Comparison of ENCODE assay signal across 8 cellular contexts in genomic region chr3:33718595-33718907, GRCh38. TPM values are rescaled to one million over a fixed set of nuclear protein-coding genes. Genes with fewer than 3 reads are reported as not detected.
A peak's percentile ranks its signal among the peaks of the same experiment; 100 is the strongest.
DNase-seq lines count a peak whose midpoint lies in the region; ATAC-seq lines count a peak whose summit lies in the region.

No MANE protein-coding gene starts in this region.

- no peaks in the 10 kb centered on the region for H3K9me3 ChIP-seq in iPS DF 6.9 (ENCODE audit: control insufficient read depth, insufficient read depth, low read length)

- no peak overlapping the region for H3K27ac ChIP-seq in iPS DF 6.9 (ENCODE audit: low read length)

- peaks cover 12% of the 10 kb centered on the region for H3K4me1 Mint-ChIP-seq in activated naive CD4-positive, alpha-beta T cell treated with anti-CD3 and anti-CD28 coated beads, Interleukin-2, amount 50 U/mL, for 24 hours
- peaks cover 14% of the 10 kb centered on the region for H3K4me1 Mint-ChIP-seq in activated CD4-positive, alpha-beta memory T cell treated with anti-CD3 and anti-CD28 coated beads, Interleukin-2, amount 10 ng/mL, durations not matched to agents 7 days and 5 days
- no peaks in the 10 kb centered on the region for H3K4me1 Mint-ChIP-seq in stimulated activated naive CD8-positive, alpha-beta T cell treated with anti-CD3 and anti-CD28 coated beads, Interleukin-15, amount 100 ng/mL, for 72 hours

- H3K27me3 Mint-ChIP-seq in activated naive CD4-positive, alpha-beta T cell treated with anti-CD3 and anti-CD28 coated beads, Interleukin-2, amount 50 U/mL, for 24 hours = no peaks in the 10 kb centered on the region
- peaks cover 2% of the 10 kb centered on the region for H3K27me3 Mint-ChIP-seq in activated CD4-positive, alpha-beta memory T cell treated with anti-CD3 and anti-CD28 coated beads, Interleukin-2, amount 10 ng/mL, durations not matched to agents 7 days and 5 days
- no peaks in the 10 kb centered on the region for H3K27me3 Mint-ChIP-seq in stimulated activated naive CD8-positive, alpha-beta T cell treated with anti-CD3 and anti-CD28 coated beads, Interleukin-15, amount 100 ng/mL, for 72 hours

- CTCF ChIA-PET in activated CD4-positive, alpha-beta memory T cell treated with anti-CD3 and anti-CD28 coated beads, Interleukin-2, amount 10 ng/mL, durations not matched to agents 7 days and 5 days (lab: Charles Lee) = interaction anchor here (2.2 kb wide), 1 partner anchor 69 kb away, joined by 6 read pairs; no protein-coding TSS in a partner anchor

- peak overlapping the region; percentile 74; the same call in 1 of the 2 replicates for H3K4me3 ChIP-seq in iPS DF 6.9 (ENCODE audit: low read length)

- no peaks in the 10 kb centered on the region for H3K27me3 ChIP-seq in iPS DF 6.9 (ENCODE audit: control insufficient read depth, insufficient read depth, low read length)

- peak overlapping the region; percentile 97 for H3K4me3 Mint-ChIP-seq in activated naive CD4-positive, alpha-beta T cell treated with anti-CD3 and anti-CD28 coated beads, Interleukin-2, amount 50 U/mL, for 24 hours
- H3K4me3 Mint-ChIP-seq in activated CD4-positive, alpha-beta memory T cell treated with anti-CD3 and anti-CD28 coated beads, Interleukin-2, amount 10 ng/mL, durations not matched to agents 7 days and 5 days = peak overlapping the region; percentile 89
- peak overlapping the region; percentile 91 to 94 for H3K4me3 Mint-ChIP-seq in stimulated activated naive CD8-positive, alpha-beta T cell treated with anti-CD3 and anti-CD28 coated beads, Interleukin-15, amount 100 ng/mL, for 72 hours

- no CpG with 5 or more reads among the region's 7 CpGs for WGBS in iPS DF 6.9 (ENCODE audit: insufficient coverage, insufficient read length)

- H3K4me1 ChIP-seq in iPS DF 6.9 (ENCODE audit: control insufficient read depth, insufficient read depth, low read length) = peaks cover 1% of the 10 kb centered on the region; the same call in 1 of the 2 replicates

- POLR2A ChIA-PET in activated CD4-positive, alpha-beta memory T cell treated with anti-CD3 and anti-CD28 coated beads, Interleukin-2, amount 10 ng/mL, durations not matched to agents 7 days and 5 days (lab: Charles Lee) = interaction anchor here (1.0 kb wide), 1 partner anchor 277 kb away, joined by 3 read pairs; no protein-coding TSS in a partner anchor

- H3K36me3 ChIP-seq in iPS DF 6.9 (ENCODE audit: control insufficient read depth, insufficient read depth, low read length) = no peaks in the 10 kb centered on the region; the same call in 1 of the 2 replicates

- no peaks in the 10 kb centered on the region for H3K36me3 Mint-ChIP-seq in activated naive CD4-positive, alpha-beta T cell treated with anti-CD3 and anti-CD28 coated beads, Interleukin-2, amount 50 U/mL, for 24 hours
- no peaks in the 10 kb centered on the region for H3K36me3 Mint-ChIP-seq in activated CD4-positive, alpha-beta memory T cell treated with anti-CD3 and anti-CD28 coated beads, Interleukin-2, amount 10 ng/mL, durations not matched to agents 7 days and 5 days (ENCODE audit: low read depth)

- H3K9me3 Mint-ChIP-seq in activated naive CD4-positive, alpha-beta T cell treated with anti-CD3 and anti-CD28 coated beads, Interleukin-2, amount 50 U/mL, for 24 hours = no peaks in the 10 kb centered on the region
- H3K9me3 Mint-ChIP-seq in activated CD4-positive, alpha-beta memory T cell treated with anti-CD3 and anti-CD28 coated beads, Interleukin-2, amount 10 ng/mL, durations not matched to agents 7 days and 5 days = no peaks in the 10 kb centered on the region
- H3K9me3 Mint-ChIP-seq in stimulated activated naive CD8-positive, alpha-beta T cell treated with anti-CD3 and anti-CD28 coated beads, Interleukin-15, amount 100 ng/mL, for 72 hours = no peaks in the 10 kb centered on the region

- peak overlapping the region; percentile 98 for H3K27ac Mint-ChIP-seq in activated naive CD4-positive, alpha-beta T cell treated with anti-CD3 and anti-CD28 coated beads, Interleukin-2, amount 50 U/mL, for 24 hours
- H3K27ac Mint-ChIP-seq in activated CD4-positive, alpha-beta memory T cell treated with anti-CD3 and anti-CD28 coated beads, Interleukin-2, amount 10 ng/mL, durations not matched to agents 7 days and 5 days = peak overlapping the region; percentile 80
- H3K27ac Mint-ChIP-seq in stimulated activated naive CD8-positive, alpha-beta T cell treated with anti-CD3 and anti-CD28 coated beads, Interleukin-15, amount 100 ng/mL, for 72 hours = peak overlapping the region; percentile 96

- no peak for ATAC-seq in stimulated activated naive CD8-positive, alpha-beta T cell treated with anti-CD3 and anti-CD28 coated beads, Interleukin-15, amount 100 ng/mL, for 72 hours
- no peak for ATAC-seq in HG02623 (IDR thresholded peaks at IDR 0.05; ENCODE audit: unreplicated experiment)

- no peak for DNase-seq in activated naive CD4-positive, alpha-beta T cell (lab: John Stamatoyannopoulos, UW)
- DNase-seq in activated CD4-positive, alpha-beta memory T cell treated with anti-CD3 and anti-CD28 coated beads, Interleukin-2, amount 10 ng/mL, durations not matched to agents 7 days and 5 days = no peak
- DNase-seq in iPS DF 6.9 (ENCODE audit: low read depth, low spot score) (no peak), NOMO-1 treated with DMSO at 0.1 percent for 48 hours (lab: John Stamatoyannopoulos, UW; ENCODE audit: unreplicated experiment) (no peak), kidney glomerular epithelial cell (lab: John Stamatoyannopoulos, UW) (no peak)
- no peak for DNase-seq in stimulated activated naive CD8-positive, alpha-beta T cell treated with anti-CD3 and anti-CD28 coated beads, Interleukin-15, amount 100 ng/mL, for 72 hours

RNA-seq across cellular contexts. Expression of gene CLASP2, which starts 0.5 kb away (rescaled TPM):
- 10 to 100 TPM; 40.6 to 43.0 TPM for total RNA-seq in activated CD4-positive, alpha-beta memory T cell treated with anti-CD3 and anti-CD28 coated beads, Interleukin-2, amount 10 ng/mL, durations not matched to agents 7 days and 5 days
